In the genomic region with DNA sequence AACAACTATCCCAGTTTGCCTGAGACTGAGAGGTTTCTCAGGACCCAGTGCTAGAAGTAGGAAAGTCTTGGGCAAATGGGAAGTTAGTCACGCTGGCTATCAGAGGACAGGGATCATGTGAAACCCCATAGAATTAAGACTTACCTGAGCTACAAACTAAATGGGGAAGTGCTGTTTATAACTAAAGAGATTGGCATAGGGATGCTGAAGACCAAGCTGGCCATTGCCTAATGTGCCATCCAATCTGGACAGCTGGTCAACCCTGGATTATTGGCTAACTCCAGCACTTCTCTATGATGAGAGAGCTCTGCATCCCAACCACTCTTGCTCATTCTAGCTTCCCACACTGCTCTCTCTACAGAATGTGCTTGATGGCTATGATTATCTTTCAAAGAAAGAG, we compare ENCODE assay signal across 8 cellular contexts.
"Had no signal": no experiment of that assay in that cellular context is flagged by ENCODE, and none has a peak within 500 bp of the region (broad histone marks: within the 10 kb centered on the region; RNA-seq: fewer than 3 reads in every experiment).

No MANE protein-coding gene starts in this region.

- H3K36me3 ChIP-seq: HAP-1 had no signal

- DNase-seq: H7, HFFc6, IMR-90, KG1 had no signal

- H3K4me3 ChIP-seq: HAP-1, K562 had no signal

- H3K9me3 Mint-ChIP-seq: HFFc6 had no signal

- FAIRE-seq: HTR-8/SVneo, K562 had no signal

- H3K4me3 Mint-ChIP-seq: HFFc6 had no signal

- ATAC-seq: HCT116, K562 had no signal

- H3K27ac Mint-ChIP-seq: HFFc6 had no signal

- H3K4me1 ChIP-seq: HAP-1 had no signal

- H3K9me3 ChIP-seq: HAP-1 had no signal
